Comparison of ENCODE assay signal across 22 cellular contexts in the genomic region with DNA sequence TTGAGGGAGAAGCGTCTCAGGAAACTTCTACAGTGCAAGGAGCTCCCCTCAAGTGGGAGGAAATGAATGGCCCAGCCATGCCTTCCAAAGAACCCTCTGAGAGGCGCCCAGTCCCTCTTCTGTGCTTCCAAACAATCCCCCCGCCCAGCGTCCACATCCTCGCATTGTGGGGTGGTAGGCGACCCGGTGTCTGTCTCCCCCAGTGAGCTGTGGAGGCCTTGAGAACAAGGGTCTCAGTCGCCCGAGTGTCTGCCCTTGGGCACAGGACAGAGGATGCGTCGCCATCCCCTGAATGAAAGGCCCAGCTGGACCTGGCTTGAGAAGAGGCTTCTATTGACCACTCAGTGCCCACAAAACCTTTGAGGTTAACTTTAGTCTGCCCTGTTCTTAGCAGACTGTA. TPM values are rescaled to one million over a fixed set of nuclear protein-coding genes. Genes with fewer than 3 reads are reported as not detected.
"Had no signal": no experiment of that assay in that cellular context is flagged by ENCODE, and none has a peak within 500 bp of the region (broad histone marks: within the 10 kb centered on the region; RNA-seq: fewer than 3 reads in every experiment).

No MANE protein-coding gene starts in this region.

- H3K4me1 ChIP-seq: right lobe of liver had no signal

- H3K9ac ChIP-seq: SK-N-SH had no signal

- ATAC-seq: activated CD8-positive, alpha-beta memory T cell treated with anti-CD3 and anti-CD28 coated beads, Interleukin-2, amount 10 ng/mL, durations not matched to agents 7 days and 5 days; gastrocnemius medialis; heart left ventricle; mucosa of descending colon; natural killer cell treated with Interleukin-12 subunit alpha and Interleukin-12 subunit beta and Interleukin-15 and Interleukin-18, amount 100 ng/mL, for 72 hours; right lobe of liver; T-cell had no signal

- H3K4me3 ChIP-seq: gastrocnemius medialis, heart left ventricle, mucosa of descending colon, right lobe of liver, spleen, thoracic aorta had no signal

- H3K27me3 ChIP-seq: heart left ventricle, right lobe of liver, spleen had no signal

- H3K27ac ChIP-seq: right lobe of liver, thoracic aorta had no signal

- H3K9me3 ChIP-seq: gastrocnemius medialis, heart left ventricle, mucosa of descending colon, right lobe of liver, SK-N-SH, spleen, thoracic aorta had no signal

- H3K4me2 ChIP-seq: SK-N-SH had no signal

- DNase-seq: activated CD4-positive, alpha-beta T cell treated with anti-CD3 and anti-CD28 coated beads for 1 hour; activated CD4-positive, alpha-beta T cell treated with anti-CD3 and anti-CD28 coated beads, Interleukin-2, amount 50 U/mL, for 4 hours; activated CD8-positive, alpha-beta memory T cell treated with anti-CD3 and anti-CD28 coated beads, Interleukin-2, amount 10 ng/mL, durations not matched to agents 7 days and 5 days; anterior cingulate cortex; cerebellar nuclear complex; endodermal cell; erythroblast; gastrocnemius medialis; heart left ventricle; mucosa of descending colon; nucleus accumbens; SK-N-SH; spleen; T-cell; T1000 had no signal

- H3K36me3 ChIP-seq: gastrocnemius medialis, right lobe of liver, thoracic aorta had no signal

RNA-seq across cellular contexts. Expression of a gene that starts 57.4 kb away (rescaled TPM):
- total RNA-seq: activated CD8-positive, alpha-beta memory T cell treated with anti-CD3 and anti-CD28 coated beads, Interleukin-2, amount 10 ng/mL, durations not matched to agents 7 days and 5 days; dermis microvascular lymphatic vessel endothelial cell; endodermal cell; gastrocnemius medialis; heart left ventricle; lung microvascular endothelial cell; mucosa of descending colon; natural killer cell treated with Interleukin-12 subunit alpha and Interleukin-12 subunit beta and Interleukin-15 and Interleukin-18, amount 100 ng/mL, for 72 hours; progenitor cell of endocrine pancreas; right lobe of liver; spleen; T-cell; thoracic aorta; urinary bladder had no signal
- polyA plus RNA-seq: heart left ventricle, SK-N-SH, spleen, urinary bladder had no signal
